ENCODE assay signal across 9 cellular contexts in genomic region chr22:37282385-37282677, GRCh38. TPM values are rescaled to one million over a fixed set of nuclear protein-coding genes. Genes with fewer than 3 reads are reported as not detected.
DNase-seq lines count a peak whose midpoint lies in the region; ATAC-seq and TF ChIP-seq lines count a peak whose summit lies in the region.
"Had no signal": no experiment of that assay in that cellular context is flagged by ENCODE, and none has a peak within 500 bp of the region (broad histone marks: within the 10 kb centered on the region; RNA-seq: fewer than 3 reads in every experiment).

TSS of gene CYTH4 (plus strand) at chr22:37282508. CDS start at chr22:37282570, 62 bp downstream.

- peaks cover 7% of the 10 kb centered on the region for H3K4me1 ChIP-seq in RWPE2 (ENCODE audit: insufficient read depth, poor library complexity, severe bottlenecking)

- H3K9me3 Mint-ChIP-seq in activated naive CD4-positive, alpha-beta T cell treated with anti-CD3 and anti-CD28 coated beads for 36 hours: no peaks in the 10 kb centered on the region
- no peaks in the 10 kb centered on the region for H3K9me3 Mint-ChIP-seq in memory B cell

- ATAC-seq in GM19043 (IDR thresholded peaks at IDR 0.05; ENCODE audit: low read depth, unreplicated experiment) (peak; percentile 65), RWPE2 (ENCODE audit: low read depth) (peak; percentile 75; the same call in 2 of the 3 replicates), memory B cell (ENCODE audit: low read depth) (peak; percentile 59)

- H3K9me3 ChIP-seq in RWPE2 (ENCODE audit: severe bottlenecking): no peaks in the 10 kb centered on the region

- no peak for TF ChIP-seq CTCF in RWPE2 (IDR thresholded peaks at IDR 0.05; ENCODE audit: poor library complexity, severe bottlenecking)

- intact Hi-C loops in activated naive CD4-positive, alpha-beta T cell treated with anti-CD3 and anti-CD28 coated beads for 36 hours (cut with micrococcal nuclease): loop anchor here (2.0 kb wide), 2 partner anchors 40 to 64 kb away; no protein-coding TSS in a partner anchor

- H3K4me3 ChIP-seq in RWPE2 (ENCODE audit: severe bottlenecking): no peak within 1 kb of the TSS

- CTCF ChIA-PET in activated naive CD4-positive, alpha-beta T cell treated with anti-CD3 and anti-CD28 coated beads for 36 hours (lab: Charles Lee): interaction anchor here (0.6 to 4.6 kb wide), 8 partner anchors 14 to 284 kb away, joined by 3 to 17 read pairs (median 5); no protein-coding TSS in a partner anchor

- no peak within 1 kb of the TSS for H3K27ac ChIP-seq in RWPE2 (ENCODE audit: poor library complexity, severe bottlenecking)

- peaks cover 53% of the 10 kb centered on the region for H3K4me1 Mint-ChIP-seq in activated naive CD4-positive, alpha-beta T cell treated with anti-CD3 and anti-CD28 coated beads for 36 hours (ENCODE audit: low read depth)
- peaks cover 46% of the 10 kb centered on the region for H3K4me1 Mint-ChIP-seq in memory B cell

- DNase-seq in RWPE2 (ENCODE audit: low spot score) (no peak), memory B cell (ENCODE audit: low spot score in 2 of 2) (peak; percentile 56 to 62), NCI-H1930 (lab: John Stamatoyannopoulos, UW) (no peak), putamen (ENCODE audit: low spot score) (no peak), HCEC 1CT (no peak)
- peak; percentile 88 for DNase-seq in activated naive CD4-positive, alpha-beta T cell treated with anti-CD3 and anti-CD28 coated beads for 36 hours
- DNase-seq in stimulated activated naive CD4-positive, alpha-beta T cell (lab: John Stamatoyannopoulos, UW): peak; percentile 42 to 72 (median 58)

- no peaks in the 10 kb centered on the region for H3K36me3 ChIP-seq in RWPE2 (ENCODE audit: low read depth)

- peak within 1 kb of the TSS; percentile 85 for H3K4me3 Mint-ChIP-seq in activated naive CD4-positive, alpha-beta T cell treated with anti-CD3 and anti-CD28 coated beads for 36 hours
- H3K4me3 Mint-ChIP-seq in memory B cell: peak within 1 kb of the TSS; percentile 93

- H3K27ac Mint-ChIP-seq in activated naive CD4-positive, alpha-beta T cell treated with anti-CD3 and anti-CD28 coated beads for 36 hours: peak within 1 kb of the TSS; percentile 97
- H3K27ac Mint-ChIP-seq in memory B cell: peak within 1 kb of the TSS; percentile 89

- H3K27me3 Mint-ChIP-seq in activated naive CD4-positive, alpha-beta T cell treated with anti-CD3 and anti-CD28 coated beads for 36 hours (ENCODE audit: low read depth): no peaks in the 10 kb centered on the region
- no peaks in the 10 kb centered on the region for H3K27me3 Mint-ChIP-seq in memory B cell

- H3K27me3 ChIP-seq in RWPE2 (ENCODE audit: insufficient read depth, poor library complexity, severe bottlenecking): no peaks in the 10 kb centered on the region

- H3K36me3 Mint-ChIP-seq in activated naive CD4-positive, alpha-beta T cell treated with anti-CD3 and anti-CD28 coated beads for 36 hours (ENCODE audit: low read depth): peaks cover 6% of the 10 kb centered on the region
- H3K36me3 Mint-ChIP-seq in memory B cell: peaks cover 18% of the 10 kb centered on the region

RNA-seq across cellular contexts. Expression of gene CYTH4, which starts in this region (rescaled TPM):
- 10 to 100 TPM; 30.5 to 34.0 TPM for total RNA-seq in activated naive CD4-positive, alpha-beta T cell treated with anti-CD3 and anti-CD28 coated beads for 36 hours
- total RNA-seq: myocyte had no signal

Comparison
In these comparisons a context has a peak if more than half of its experiments do, and no peak if none do; other contexts are left out.
1. DNase-seq: peak in activated naive CD4-positive, alpha-beta T cell treated with anti-CD3 and anti-CD28 coated beads for 36 hours (single experiment), memory B cell (2 of 2) and stimulated activated naive CD4-positive, alpha-beta T cell (6 of 6); none in RWPE2 (single experiment), NCI-H1930 (0 of 2), putamen (single experiment) and HCEC 1CT (single experiment).
2. Peak in every context shown above with its lines, with median percentiles within 50 percentile points of each other: ATAC-seq.